In the genomic region with DNA sequence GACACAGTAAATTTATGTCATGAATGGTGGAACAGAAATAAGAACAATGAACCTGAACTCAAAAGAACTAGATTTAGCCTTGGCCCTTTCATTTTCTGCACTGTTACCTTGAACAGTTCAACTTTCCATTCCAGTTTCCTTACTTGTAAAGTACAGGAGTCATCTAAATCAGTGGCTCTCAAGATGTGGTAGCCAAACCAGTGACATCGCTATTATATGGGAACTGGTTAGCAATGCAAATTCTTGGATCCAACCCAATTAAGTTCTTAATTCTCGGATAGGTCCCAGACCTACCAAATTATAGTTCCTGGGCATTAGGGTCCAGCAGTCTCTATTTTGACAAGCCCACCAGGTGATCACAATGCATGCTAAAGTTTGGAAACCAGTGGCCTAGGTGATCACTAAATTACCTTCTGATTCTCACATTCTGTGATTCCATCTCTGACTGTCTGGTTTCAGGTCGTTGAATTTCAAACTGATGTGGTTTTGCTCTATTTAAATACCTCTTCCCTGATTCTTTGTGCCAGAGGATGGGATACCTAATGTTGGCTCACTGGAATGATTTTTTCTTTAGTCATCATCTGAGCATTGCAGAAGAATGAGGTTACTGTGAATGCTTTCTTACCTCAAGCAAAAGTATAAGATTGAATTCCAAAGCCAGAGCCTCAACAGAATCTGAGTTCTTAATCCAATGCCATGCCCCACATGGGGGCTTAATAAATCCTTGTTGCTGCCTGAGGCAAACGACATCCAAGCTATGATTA, we compare ENCODE assay signal across 17 cellular contexts.
DNase-seq lines count a peak whose midpoint lies in the region; ATAC-seq and TF ChIP-seq lines count a peak whose summit lies in the region.
"Had no signal": no experiment of that assay in that cellular context is flagged by ENCODE, and none has a peak within 500 bp of the region (broad histone marks: within the 10 kb centered on the region; RNA-seq: fewer than 3 reads in every experiment).

No MANE protein-coding gene starts in this region.

- ATAC-seq in HG03521 (IDR thresholded peaks at IDR 0.05; ENCODE audit: unreplicated experiment), result no peak
- ATAC-seq in HG03439 (IDR thresholded peaks at IDR 0.05; ENCODE audit: unreplicated experiment), result no peak
- no peak for ATAC-seq in HG02884 (IDR thresholded peaks at IDR 0.05; ENCODE audit: unreplicated experiment)
- ATAC-seq: activated T-cell treated with anti-CD3 and anti-CD28 coated beads, Interleukin-2, amount 50 U/mL, for 72 hours; right cardiac atrium had no signal

- H3K4me3 ChIP-seq in AG10803 (ENCODE audit: low read length), result no peak overlapping the region
- H3K4me3 ChIP-seq: HAP-1 had no signal

- TF ChIP-seq CTCF in AG10803 (conservative IDR thresholded peaks at IDR 0.05; ENCODE audit: low read length), result no peak

- DNase-seq in AG10803 (ENCODE audit: low read depth), result peak; percentile 69
- DNase-seq in LHCN-M2 (ENCODE audit: low read depth), result peak; percentile 65
- peak; percentile 77 for DNase-seq in astrocyte of the hippocampus (ENCODE audit: low read depth, low spot score)
- peak; percentile 99 for DNase-seq in kidney tubule cell (ENCODE audit: low spot score)
- no peak for DNase-seq in activated CD4-positive, alpha-beta T cell treated with anti-CD3 and anti-CD28 coated beads for 4 hours
- DNase-seq: activated CD4-positive, alpha-beta memory T cell treated with anti-CD3 and anti-CD28 coated beads for 36 hours; activated T-cell treated with anti-CD3 and anti-CD28 coated beads, Interleukin-2, amount 50 U/mL, for 72 hours; MV-4-11; NCI-H2081 treated with DMSO at 0.1 percent for 48 hours; NCI-H526 treated with DMSO at 0.1 percent for 48 hours; nephron progenitor cell; right cardiac atrium; stimulated activated CD4-positive, alpha-beta T cell treated with anti-CD3 and anti-CD28 coated beads, Interleukin-2, amount 100 ng/mL, for 24 hours had no signal

Comparison
In these comparisons a context has a peak if more than half of its experiments do, and no peak if none do; other contexts are left out.
1. DNase-seq: peak in AG10803 (single experiment), LHCN-M2 (single experiment), astrocyte of the hippocampus (single experiment) and kidney tubule cell (single experiment); none in activated CD4-positive, alpha-beta T cell treated with anti-CD3 and anti-CD28 coated beads for 4 hours (0 of 2).